In the genomic region with DNA sequence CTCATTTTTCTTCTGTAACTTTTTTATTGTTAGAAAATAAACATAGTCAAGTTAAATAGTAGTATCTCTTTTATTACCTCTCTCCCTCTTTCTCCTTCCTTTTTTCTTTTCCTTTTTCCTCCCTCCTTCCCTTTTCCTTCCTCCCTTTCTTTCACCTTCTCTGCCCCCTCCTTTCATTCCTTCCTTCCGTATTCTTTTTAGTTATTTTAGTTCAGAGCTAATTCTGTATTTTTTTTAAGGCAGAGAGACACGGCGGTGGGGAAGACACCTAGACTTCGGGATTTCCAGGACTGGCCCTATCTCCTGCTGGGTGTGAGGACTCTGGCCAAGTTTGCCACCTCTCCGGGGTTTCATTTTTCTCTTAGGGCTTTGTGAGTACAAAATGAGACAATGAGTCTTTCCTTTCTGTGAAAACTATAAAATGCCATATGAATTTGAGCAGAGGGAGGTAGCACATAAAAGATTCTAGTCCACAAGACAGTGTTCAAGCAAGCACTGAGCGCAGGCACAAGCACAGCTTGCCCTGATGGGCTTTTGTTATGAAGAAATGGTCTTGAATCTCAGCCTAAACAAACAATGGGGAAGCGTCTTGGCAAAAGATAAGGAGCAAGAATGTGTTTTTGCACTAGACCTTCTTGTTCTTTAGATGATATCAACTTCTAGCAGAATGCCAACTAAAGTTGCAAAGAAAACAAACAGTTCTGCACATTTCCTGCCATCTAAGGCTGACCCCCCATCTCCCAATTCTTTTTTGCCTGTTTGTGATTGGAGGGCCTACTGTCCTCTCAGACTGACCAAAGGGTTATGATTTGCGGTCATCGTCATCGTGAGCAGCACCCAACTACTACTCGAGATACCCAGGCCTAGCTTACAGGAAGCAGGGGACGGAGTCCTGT, we compare ENCODE assay signal across 19 cellular contexts.
DNase-seq lines count a peak whose midpoint lies in the region; ATAC-seq, FAIRE-seq and TF ChIP-seq lines count a peak whose summit lies in the region.
"Had no signal": no experiment of that assay in that cellular context is flagged by ENCODE, and none has a peak within 500 bp of the region (broad histone marks: within the 10 kb centered on the region; RNA-seq: fewer than 3 reads in every experiment).

No MANE protein-coding gene starts in this region.

- peak overlapping the region; percentile 57 for H3K4me2 ChIP-seq in HCT116 (ENCODE audit: low read length)

- H3K36me3 ChIP-seq in HCT116 (ENCODE audit: control insufficient read depth in 1 of 2, insufficient read depth in 2 of 2, low read length in 2 of 2), result no peaks in the 10 kb centered on the region
- H3K36me3 ChIP-seq: esophagus muscularis mucosa had no signal

- H3K9me3 Mint-ChIP-seq in osteocyte (ENCODE audit: unreplicated experiment), result no peaks in the 10 kb centered on the region
- H3K9me3 Mint-ChIP-seq: activated naive CD8-positive, alpha-beta T cell treated with anti-CD3 and anti-CD28 coated beads for 36 hours; activated T-cell treated with anti-CD3 and anti-CD28 coated beads, Interleukin-2, amount 50 U/mL, for 24 hours; naive thymus-derived CD8-positive, alpha-beta T cell had no signal

- DNase-seq in HCT116 (ENCODE audit: low read depth, low spot score), result no peak
- DNase-seq in fibroblast of the conjunctiva (ENCODE audit: low read depth), result peak; percentile 81
- DNase-seq in osteocyte (ENCODE audit: extremely low spot score, unreplicated experiment), result no peak
- no peak for DNase-seq in GM19239 (ENCODE audit: insufficient read length, low spot score)
- no peak for DNase-seq in DMS79 (lab: John Stamatoyannopoulos, UW)
- no peak for DNase-seq in NCI-H1105 treated with DMSO at 0.1 percent for 48 hours (lab: John Stamatoyannopoulos, UW)
- DNase-seq: activated CD4-positive, alpha-beta T cell treated with anti-CD3 and anti-CD28 coated beads, Interleukin-2, amount 50 U/mL, for 1 hour; activated naive CD8-positive, alpha-beta T cell treated with anti-CD3 and anti-CD28 coated beads for 36 hours; activated T-cell treated with anti-CD3 and anti-CD28 coated beads, Interleukin-2, amount 50 U/mL, for 24 hours; left colon; naive thymus-derived CD8-positive, alpha-beta T cell; NCI-H2171; stimulated activated CD4-positive, alpha-beta T cell treated with anti-CD3 and anti-CD28 coated beads, Interleukin-1b, Interleukin-23, amount 100 ng/mL, for 48 hours had no signal

- no peak for ATAC-seq in HCT116
- no peak for ATAC-seq in HG03108 (IDR thresholded peaks at IDR 0.05; ENCODE audit: unreplicated experiment)
- ATAC-seq: left colon; naive thymus-derived CD8-positive, alpha-beta T cell had no signal

- H3K27ac Mint-ChIP-seq in osteocyte (ENCODE audit: unreplicated experiment), result peak overlapping the region; percentile 88
- H3K27ac Mint-ChIP-seq: activated naive CD8-positive, alpha-beta T cell treated with anti-CD3 and anti-CD28 coated beads for 36 hours; activated T-cell treated with anti-CD3 and anti-CD28 coated beads, Interleukin-2, amount 50 U/mL, for 24 hours had no signal

- H3K4me3 ChIP-seq in HCT116 (replicated peaks in 1 of 2; ENCODE audit: low read depth in 1 of 2, low read length in 2 of 2), result peak overlapping the region in 1 of 2 experiments; percentile 7; a peak in 1 of 4 replicates
- H3K4me3 ChIP-seq: coronary artery, esophagus muscularis mucosa, SK-N-MC had no signal

- RAD21 ChIA-PET in HCT116 (lab: Charles Lee; ENCODE audit: low non-redundant PET in 1 of 2, low total read pairs in 2 of 2, uncharacterized antibody in 2 of 2, unreplicated experiment in 2 of 2), result no interaction called here

- H3K9me2 ChIP-seq in HCT116 (ENCODE audit: insufficient read depth), result no peaks in the 10 kb centered on the region

- TF ChIP-seq POLR2A in HCT116 (IDR thresholded peaks at IDR 0.05; ENCODE audit: borderline replicate concordance, extremely low read depth, insufficient read depth, insufficient read length), result no peak

- POLR2A ChIA-PET in HCT116 (lab: Charles Lee), result no interaction called here

- BruUV-seq in HCT116 (replicated peaks; lab: Mats Ljungman, UMichigan), result no TSS peak

- no peak for TF ChIP-seq RAD21 in HCT116 (IDR thresholded peaks at IDR 0.05; ENCODE audit: low read depth)

- H2AFZ ChIP-seq in HCT116 (ENCODE audit: low read depth, low read length, poor library complexity, severe bottlenecking), result peak overlapping the region; percentile 65

- H3K4me1 ChIP-seq in HCT116 (ENCODE audit: control insufficient read depth in 1 of 2, insufficient read depth in 2 of 2, low read length in 2 of 2), result peaks cover 61 to 76% of the 10 kb centered on the region in 2 experiments

- CTCF ChIA-PET in HCT116 (lab: Charles Lee), result interaction anchor here (0.6 to 1.0 kb wide), 4 partner anchors 8 to 365 kb away, joined by 3 to 5 read pairs (median 4); no protein-coding TSS in a partner anchor

- no peaks in the 10 kb centered on the region for H3K79me2 ChIP-seq in HCT116 (ENCODE audit: insufficient read depth, low read length)

- H3K27ac ChIP-seq in HCT116 (ENCODE audit: low read depth, low read length) (peak overlapping the region; percentile 69), VCaP (peak overlapping the region; percentile 83)
- H3K27ac ChIP-seq: esophagus muscularis mucosa, SK-N-MC had no signal

- no peak for FAIRE-seq in GM19239 (lab: Jason Lieb, UNC)
- FAIRE-seq: TTC549 had no signal

- H3K36me3 Mint-ChIP-seq in osteocyte (ENCODE audit: unreplicated experiment), result no peaks in the 10 kb centered on the region
- H3K36me3 Mint-ChIP-seq: activated naive CD8-positive, alpha-beta T cell treated with anti-CD3 and anti-CD28 coated beads for 36 hours; naive thymus-derived CD8-positive, alpha-beta T cell had no signal

- no peaks in the 10 kb centered on the region for H3K9me3 ChIP-seq in HCT116 (ENCODE audit: control insufficient read depth in 1 of 2, insufficient read depth in 1 of 2, low read depth in 1 of 2, low read length in 2 of 2)
- H3K9me3 ChIP-seq: esophagus muscularis mucosa had no signal

- intact Hi-C loops in HCT116 (cut with micrococcal nuclease), result loop anchor here (10.0 kb wide), 1 partner anchor 125 kb away; no protein-coding TSS in a partner anchor

- no peak overlapping the region for H3K4me3 Mint-ChIP-seq in osteocyte (ENCODE audit: unreplicated experiment)
- H3K4me3 Mint-ChIP-seq: activated naive CD8-positive, alpha-beta T cell treated with anti-CD3 and anti-CD28 coated beads for 36 hours; activated T-cell treated with anti-CD3 and anti-CD28 coated beads, Interleukin-2, amount 50 U/mL, for 24 hours; naive thymus-derived CD8-positive, alpha-beta T cell had no signal

- H3K27me3 ChIP-seq in HCT116 (ENCODE audit: insufficient read depth, low read length), result no peaks in the 10 kb centered on the region
- H3K27me3 ChIP-seq: esophagus muscularis mucosa had no signal

- H4K20me1 ChIP-seq in HCT116 (ENCODE audit: insufficient read depth), result no peaks in the 10 kb centered on the region

- no peaks in the 10 kb centered on the region for H3K27me3 Mint-ChIP-seq in osteocyte (ENCODE audit: unreplicated experiment)
- H3K27me3 Mint-ChIP-seq: activated T-cell treated with anti-CD3 and anti-CD28 coated beads, Interleukin-2, amount 50 U/mL, for 24 hours had no signal

- TF ChIP-seq CTCF in HCT116 (IDR thresholded peaks at IDR 0.05 in 2 of 3, conservative IDR thresholded peaks at IDR 0.05 in 1 of 3; ENCODE audit: borderline replicate concordance in 1 of 3, insufficient read depth in 1 of 3, low read depth in 2 of 3, low read length in 2 of 3) (no peak), VCaP (conservative IDR thresholded peaks at IDR 0.05) (no peak), osteocyte (IDR thresholded peaks at IDR 0.05) (no peak)

- no peak overlapping the region for H3K9ac ChIP-seq in HCT116 (ENCODE audit: low read length)

- peaks cover 21% of the 10 kb centered on the region for H3K4me1 Mint-ChIP-seq in osteocyte (ENCODE audit: unreplicated experiment)
- H3K4me1 Mint-ChIP-seq: activated naive CD8-positive, alpha-beta T cell treated with anti-CD3 and anti-CD28 coated beads for 36 hours; naive thymus-derived CD8-positive, alpha-beta T cell had no signal

TF ChIP-seq in HCT116, 20 proteins besides CTCF, POLR2A, EP300 and RAD21:
- TF ChIP-seq EZH2phosphoT487 (IDR thresholded peaks at IDR 0.05; ENCODE audit: borderline replicate concordance) (no peak), SRF (IDR thresholded peaks at IDR 0.05; ENCODE audit: low read depth) (no peak), ZNF274 (IDR thresholded peaks at IDR 0.05; ENCODE audit: low read depth, low read length) (no peak), SP1 (IDR thresholded peaks at IDR 0.05; ENCODE audit: low read depth) (no peak)
